In genomic region chr1:26976621-26977510, GRCh38 we compare ENCODE assay signal across 28 cellular contexts. TPM values are rescaled to one million over a fixed set of nuclear protein-coding genes. Genes with fewer than 3 reads are reported as not detected.
"Had no signal": no experiment of that assay in that cellular context is flagged by ENCODE, and none has a peak within 500 bp of the region (broad histone marks: within the 10 kb centered on the region; RNA-seq: fewer than 3 reads in every experiment).

No MANE protein-coding gene starts in this region.

- H3K4me1 ChIP-seq: adrenal gland, SJCRH30 had no signal

- H3K4me3 ChIP-seq: adrenal gland, SJCRH30, SK-N-MC had no signal

- H3K36me3 ChIP-seq: adrenal gland, SJCRH30 had no signal

- ATAC-seq: activated CD8-positive, alpha-beta T cell treated with anti-CD3 and anti-CD28 coated beads for 36 hours; activated naive CD4-positive, alpha-beta T cell treated with anti-CD3 and anti-CD28 coated beads, Interleukin-2, amount 50 U/mL, for 72 hours; Panc1 had no signal

- H3K9me3 ChIP-seq: adrenal gland, SJCRH30 had no signal

- FAIRE-seq: bronchial epithelial cell, TTC549 had no signal

- H3K27ac ChIP-seq: adrenal gland, SJCRH30, SK-N-MC had no signal

- DNase-seq: activated CD4-positive, alpha-beta T cell treated with anti-CD3 and anti-CD28 coated beads, Interleukin-2, amount 10 ng/mL, durations not matched to agents 24 days and 14 days; activated CD4-positive, alpha-beta T cell treated with anti-CD3 and anti-CD28 coated beads, Interleukin-2, amount 50 U/mL, for 4 hours; activated CD8-positive, alpha-beta T cell treated with anti-CD3 and anti-CD28 coated beads for 36 hours; activated gamma-delta T cell treated with Interleukin-2 at 50 U/mL for 16 hours; activated naive CD4-positive, alpha-beta T cell treated with anti-CD3 and anti-CD28 coated beads for 36 hours; activated T-cell treated with anti-CD3 and anti-CD28 coated beads, Interleukin-2, amount 50 U/mL, for 1 hour; adrenal gland; central memory CD4-positive, alpha-beta T cell; Karpas-422; NCI-H1105; NCI-H1417 treated with DMSO at 0.1 percent for 48 hours; NCI-H187 treated with DMSO at 0.1 percent for 48 hours; NCI-H2081; NCI-H226; NCI-H446 treated with DMSO at 0.1 percent for 48 hours; NCI-H524; NCI-H69; NCI-H82; SHP77; SJCRH30 had no signal

- H3K27me3 ChIP-seq: adrenal gland, SJCRH30 had no signal

RNA-seq across cellular contexts. Expression of gene KDF1, which starts 16.6 kb away (rescaled TPM):
- total RNA-seq: activated CD4-positive, alpha-beta T cell treated with anti-CD3 and anti-CD28 coated beads, Interleukin-2, amount 10 ng/mL, durations not matched to agents 24 days and 14 days; activated T-helper 1 cell treated with anti-CD3 and anti-CD28 coated beads, Interleukin-12 subunit alpha, Interleukin-12 subunit beta, Interleukin-2, Interleukin-4 antibody, amounts not matched to agents 30 ng/mL and 10 ng/mL and 1 ng/mL, durations not matched to agents 14 hours and 24 hours and 36 hours; RPMI7951; SJCRH30 had no signal

RNA-seq across cellular contexts. Expression of gene TENT5B, which starts 35.8 kb away (rescaled TPM):
- total RNA-seq: activated CD4-positive, alpha-beta T cell treated with anti-CD3 and anti-CD28 coated beads, Interleukin-2, amount 10 ng/mL, durations not matched to agents 24 days and 14 days; activated CD8-positive, alpha-beta memory T cell treated with anti-CD3 and anti-CD28 coated beads for 36 hours; activated CD8-positive, alpha-beta T cell treated with anti-CD3 and anti-CD28 coated beads for 36 hours; activated naive CD4-positive, alpha-beta T cell treated with anti-CD3 and anti-CD28 coated beads for 36 hours; activated T-helper 1 cell treated with anti-CD3 and anti-CD28 coated beads, Interleukin-12 subunit alpha, Interleukin-12 subunit beta, Interleukin-2, Interleukin-4 antibody, amounts not matched to agents 30 ng/mL and 10 ng/mL and 1 ng/mL, durations not matched to agents 14 hours and 24 hours and 36 hours had no signal
